Comparison of ENCODE assay signal across 21 cellular contexts in genomic region chr7:17929647-17930395, GRCh38.
"Had no signal": no experiment of that assay in that cellular context is flagged by ENCODE, and none has a peak within 500 bp of the region (broad histone marks: within the 10 kb centered on the region; RNA-seq: fewer than 3 reads in every experiment).

No MANE protein-coding gene starts in this region.

- H3K4me3 Mint-ChIP-seq: activated naive CD4-positive, alpha-beta T cell treated with anti-CD3 and anti-CD28 coated beads for 36 hours; central memory CD8-positive, alpha-beta T cell; naive B cell; WTC11 had no signal

- H3K9me3 ChIP-seq: left lung, sigmoid colon, tibial artery had no signal

- H3K9me3 Mint-ChIP-seq: activated naive CD4-positive, alpha-beta T cell treated with anti-CD3 and anti-CD28 coated beads for 36 hours; activated T-helper 2 cell treated with anti-CD3 and anti-CD28 coated beads, Interferon-gamma antibody, Interleukin-2, Interleukin-4, amounts not matched to agents 10 μg/mL and 5 μg/mL and 100 μg/mL, durations not matched to agents 14 hours and 24 hours and 36 hours; central memory CD8-positive, alpha-beta T cell; naive B cell; WTC11 had no signal

- H3K27ac ChIP-seq: foreskin keratinocyte, left lung, sigmoid colon, tibial artery had no signal

- H3K27ac Mint-ChIP-seq: activated naive CD4-positive, alpha-beta T cell treated with anti-CD3 and anti-CD28 coated beads for 36 hours; activated T-helper 2 cell treated with anti-CD3 and anti-CD28 coated beads, Interferon-gamma antibody, Interleukin-2, Interleukin-4, amounts not matched to agents 10 μg/mL and 5 μg/mL and 100 μg/mL, durations not matched to agents 14 hours and 24 hours and 36 hours; WTC11 had no signal

- H3K4me3 ChIP-seq: left lung, lung, sigmoid colon, tibial artery had no signal

- DNase-seq: activated CD4-positive, alpha-beta T cell treated with anti-CD3 and anti-CD28 coated beads, Interleukin-2, amount 50 U/mL, for 48 hours; activated naive CD4-positive, alpha-beta T cell treated with anti-CD3 and anti-CD28 coated beads for 36 hours; aorta; effector memory CD4-positive, alpha-beta T cell; foreskin keratinocyte; kidney; left lung; naive B cell; nucleus accumbens; posterior cingulate gyrus; sigmoid colon; stimulated activated CD4-positive, alpha-beta T cell treated with anti-CD3 and anti-CD28 coated beads, Interleukin-2, amount 100 ng/mL, for 48 hours; stimulated activated CD8-positive, alpha-beta memory T cell treated with anti-CD3 and anti-CD28 coated beads, Interleukin-4, amount 100 ng/mL, for 48 hours; stimulated activated naive CD4-positive, alpha-beta T cell treated with Interleukin-2 at 50 U/mL for 16 hours; T-helper 9 cell; tibial artery had no signal

- ATAC-seq: foreskin keratinocyte, left lung, WTC11 had no signal

- FAIRE-seq: colon, kidney had no signal

- H3K27me3 Mint-ChIP-seq: central memory CD8-positive, alpha-beta T cell; naive B cell had no signal

- H3K36me3 ChIP-seq: left lung, sigmoid colon, tibial artery had no signal

- H3K36me3 Mint-ChIP-seq: naive B cell, WTC11 had no signal
